In the genomic region with DNA sequence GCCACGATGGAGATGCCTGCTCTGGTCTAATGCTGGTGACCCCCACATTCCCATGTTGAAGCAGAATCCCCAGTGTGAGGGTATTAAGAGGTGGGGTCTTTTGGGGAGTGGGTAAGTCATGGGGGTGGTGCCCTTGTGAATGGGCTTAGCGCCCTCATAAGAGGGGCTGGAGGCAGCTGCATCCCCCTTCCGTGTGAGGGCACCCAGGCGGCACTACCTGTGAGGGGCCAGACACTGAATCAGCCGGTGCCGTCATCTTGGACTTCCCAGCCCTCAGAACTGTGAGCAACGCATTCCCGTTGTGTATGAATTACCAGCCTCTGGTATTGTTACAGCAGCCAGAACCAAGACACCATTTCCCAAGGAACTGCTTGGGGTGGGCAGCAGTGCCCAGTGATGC, we compare ENCODE assay signal across 2 cellular contexts.
TF ChIP-seq lines count a peak whose summit lies in the region.

No MANE protein-coding gene starts in this region.

TF ChIP-seq in HepG2, 621 proteins besides CTCF, POLR2A, EP300 and RAD21:
- peak; percentile 96 for TF ChIP-seq ZNF564 (CRISPR knock-in tag; IDR thresholded peaks at IDR 0.05)
- no peak for TF ChIP-seq PCBP2 (optimal IDR thresholded peaks at IDR 0.05; ENCODE audit: low read depth, low read length, poor library complexity, severe bottlenecking)

TF ChIP-seq in H1, 55 proteins besides CTCF, POLR2A, EP300 and RAD21:
- TF ChIP-seq JUND (IDR thresholded peaks at IDR 0.05; ENCODE audit: low read length) (no peak), CTBP2 (IDR thresholded peaks at IDR 0.05; ENCODE audit: borderline replicate concordance, insufficient read depth, insufficient read length, low read length) (no peak), SP1 (IDR thresholded peaks at IDR 0.05; ENCODE audit: low read depth, low read length) (no peak), NANOG (IDR thresholded peaks at IDR 0.05; ENCODE audit: insufficient read depth, low read depth, low read length, poor library complexity, severe bottlenecking) (no peak), CHD2 (IDR thresholded peaks at IDR 0.05; ENCODE audit: low read length) (no peak), CEBPB (IDR thresholded peaks at IDR 0.05; ENCODE audit: low read depth, low read length) (no peak)
- TF ChIP-seq, protein P1, sequence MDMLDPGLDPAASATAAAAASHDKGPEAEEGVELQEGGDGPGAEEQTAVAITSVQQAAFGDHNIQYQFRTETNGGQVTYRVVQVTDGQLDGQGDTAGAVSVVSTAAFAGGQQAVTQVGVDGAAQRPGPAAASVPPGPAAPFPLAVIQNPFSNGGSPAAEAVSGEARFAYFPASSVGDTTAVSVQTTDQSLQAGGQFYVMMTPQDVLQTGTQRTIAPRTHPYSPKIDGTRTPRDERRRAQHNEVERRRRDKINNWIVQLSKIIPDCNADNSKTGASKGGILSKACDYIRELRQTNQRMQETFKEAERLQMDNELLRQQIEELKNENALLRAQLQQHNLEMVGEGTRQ (IDR thresholded peaks at IDR 0.05; ENCODE audit: low read length), result no peak
- TF ChIP-seq, protein P2, sequence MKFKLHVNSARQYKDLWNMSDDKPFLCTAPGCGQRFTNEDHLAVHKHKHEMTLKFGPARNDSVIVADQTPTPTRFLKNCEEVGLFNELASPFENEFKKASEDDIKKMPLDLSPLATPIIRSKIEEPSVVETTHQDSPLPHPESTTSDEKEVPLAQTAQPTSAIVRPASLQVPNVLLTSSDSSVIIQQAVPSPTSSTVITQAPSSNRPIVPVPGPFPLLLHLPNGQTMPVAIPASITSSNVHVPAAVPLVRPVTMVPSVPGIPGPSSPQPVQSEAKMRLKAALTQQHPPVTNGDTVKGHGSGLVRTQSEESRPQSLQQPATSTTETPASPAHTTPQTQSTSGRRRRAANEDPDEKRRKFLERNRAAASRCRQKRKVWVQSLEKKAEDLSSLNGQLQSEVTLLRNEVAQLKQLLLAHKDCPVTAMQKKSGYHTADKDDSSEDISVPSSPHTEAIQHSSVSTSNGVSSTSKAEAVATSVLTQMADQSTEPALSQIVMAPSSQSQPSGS (IDR thresholded peaks at IDR 0.05; ENCODE audit: low read length), result no peak
TF ChIP-seq in H1: peak in this region for 0.
